Comparison of ENCODE assay signal across 22 cellular contexts in the genomic region with DNA sequence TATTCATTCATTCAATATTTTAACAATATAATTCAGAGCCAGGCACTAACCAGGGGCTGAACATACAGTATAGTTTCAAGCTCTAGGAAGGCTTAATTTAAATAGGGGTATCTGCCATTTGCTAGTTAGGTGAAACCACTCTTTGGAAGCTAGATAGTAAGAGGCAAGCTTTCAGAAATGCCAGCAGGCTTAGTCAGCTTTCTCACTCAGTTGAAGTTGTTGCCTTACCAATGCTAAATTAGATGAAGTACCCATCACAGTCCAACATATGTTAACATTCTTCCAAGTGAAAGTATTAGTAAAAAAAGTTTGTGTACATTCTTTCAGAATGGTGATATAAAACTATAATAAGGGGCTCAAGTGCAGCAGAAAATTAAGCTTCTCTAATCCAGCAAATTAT.
DNase-seq lines count a peak whose midpoint lies in the region; ATAC-seq and TF ChIP-seq lines count a peak whose summit lies in the region.
"Had no signal": no experiment of that assay in that cellular context is flagged by ENCODE, and none has a peak within 500 bp of the region (broad histone marks: within the 10 kb centered on the region; RNA-seq: fewer than 3 reads in every experiment).

No MANE protein-coding gene starts in this region.

- POLR2A ChIA-PET in MCF 10A (lab: Yijun Ruan, JAX): no interaction called here

- no peaks in the 10 kb centered on the region for H3K9me3 Mint-ChIP-seq in MCF 10A (ENCODE audit: unreplicated experiment)
- H3K9me3 Mint-ChIP-seq: nephron had no signal

- H4K20me1 ChIP-seq in GM23248 (ENCODE audit: insufficient read depth): no peaks in the 10 kb centered on the region

- H3K4me3 ChIP-seq in GM23248 (no peak overlapping the region), adipocyte (ENCODE audit: low read length) (no peak overlapping the region), fibroblast of villous mesenchyme (ENCODE audit: low read depth, low read length) (no peak overlapping the region)
- H3K4me3 ChIP-seq: prostate gland, spleen, thoracic aorta had no signal

- peak; percentile 39 for DNase-seq in GM23248
- DNase-seq in adipocyte (ENCODE audit: low read depth): peak; percentile 36
- DNase-seq in fibroblast of villous mesenchyme (ENCODE audit: low read depth): peak; percentile 40
- no peak for DNase-seq in GDM1 (lab: John Stamatoyannopoulos, UW)
- DNase-seq in MCF 10A (ENCODE audit: unreplicated experiment): no peak
- no peak for DNase-seq in HT-29 (ENCODE audit: low spot score)
- DNase-seq: activated gamma-delta T cell, anterior cingulate cortex, DMS53, islet precursor cell, NCI-H2081 treated with DMSO at 0.1 percent for 48 hours, NCI-H69, PC-3, spleen, T1000 had no signal

- H2AFZ ChIP-seq in GM23248: no peak overlapping the region

- H3K4me2 ChIP-seq in GM23248 (ENCODE audit: unreplicated experiment): no peak overlapping the region

- ATAC-seq in HG02884 (IDR thresholded peaks at IDR 0.05; ENCODE audit: unreplicated experiment): no peak
- ATAC-seq: PC-3 had no signal

- no peaks in the 10 kb centered on the region for H3K9me2 ChIP-seq in GM23248 (ENCODE audit: insufficient read depth)

- H3K4me1 Mint-ChIP-seq in MCF 10A (ENCODE audit: insufficient read depth, unreplicated experiment): no peaks in the 10 kb centered on the region
- H3K4me1 Mint-ChIP-seq: nephron had no signal

- H3K79me2 ChIP-seq in GM23248 (ENCODE audit: insufficient read depth): no peaks in the 10 kb centered on the region

- no peaks in the 10 kb centered on the region for H3F3A ChIP-seq in GM23248 (ENCODE audit: insufficient read depth)

- H3K9me3 ChIP-seq in GM23248 (ENCODE audit: low read depth) (no peaks in the 10 kb centered on the region), adipocyte (ENCODE audit: control insufficient read depth, low read length) (no peaks in the 10 kb centered on the region)
- H3K9me3 ChIP-seq: prostate gland, thoracic aorta had no signal

- H3K27ac ChIP-seq in GM23248: no peak overlapping the region
- H3K27ac ChIP-seq: C4-2B, epithelial cell of prostate, prostate gland, spleen, thoracic aorta had no signal

- no peaks in the 10 kb centered on the region for H3K36me3 Mint-ChIP-seq in MCF 10A (ENCODE audit: insufficient read depth, unreplicated experiment)

- CTCF ChIA-PET in MCF 10A (lab: Yijun Ruan, JAX): no interaction called here

- H3K27me3 ChIP-seq in GM23248 (replicated peaks; ENCODE audit: insufficient read depth) (no peaks in the 10 kb centered on the region), adipocyte (replicated peaks; ENCODE audit: control insufficient read depth, insufficient read depth, low read length) (no peaks in the 10 kb centered on the region)
- H3K27me3 ChIP-seq: spleen had no signal

- BruUV-seq in MCF 10A (replicated peaks; lab: Mats Ljungman, UMichigan): no TSS peak

- H3K36me3 ChIP-seq in GM23248 (ENCODE audit: low read depth) (peaks cover 5% of the 10 kb centered on the region; the same call in 1 of the 2 replicates), adipocyte (ENCODE audit: control insufficient read depth, insufficient read depth, low read length, severe bottlenecking) (peaks cover 6% of the 10 kb centered on the region)
- H3K36me3 ChIP-seq: prostate gland had no signal

- no peak overlapping the region for H3K4me3 Mint-ChIP-seq in MCF 10A (ENCODE audit: unreplicated experiment)
- H3K4me3 Mint-ChIP-seq: dendritic cell treated with granulocyte-macrophage colony-stimulating factor and Interleukin-4, amounts not matched to agents 40 ng/mL and 50 ng/mL, for 4 days; nephron had no signal

- no peak overlapping the region for H3K9ac ChIP-seq in GM23248
- no peak overlapping the region for H3K9ac ChIP-seq in adipocyte (ENCODE audit: low read length)

- H3K27ac Mint-ChIP-seq in MCF 10A (ENCODE audit: low read depth, unreplicated experiment): no peak overlapping the region
- H3K27ac Mint-ChIP-seq: dendritic cell treated with granulocyte-macrophage colony-stimulating factor and Interleukin-4, amounts not matched to agents 40 ng/mL and 50 ng/mL, for 4 days; nephron had no signal

- TF ChIP-seq CTCF in fibroblast of villous mesenchyme (IDR thresholded peaks at IDR 0.05; ENCODE audit: insufficient read depth, low read depth, low read length) (no peak), MCF 10A (IDR thresholded peaks at IDR 0.05; ENCODE audit: unreplicated experiment) (no peak)

- in situ Hi-C loops in GM23248 (cut with MboI): no loop called here

- no peaks in the 10 kb centered on the region for H3K27me3 Mint-ChIP-seq in MCF 10A (ENCODE audit: insufficient read depth, unreplicated experiment)
- H3K27me3 Mint-ChIP-seq: dendritic cell treated with granulocyte-macrophage colony-stimulating factor and Interleukin-4, amounts not matched to agents 40 ng/mL and 50 ng/mL, for 4 days had no signal

- intact Hi-C loops in MCF 10A (cut with micrococcal nuclease): no loop called here

- H3K4me1 ChIP-seq in GM23248 (ENCODE audit: insufficient read depth) (no peaks in the 10 kb centered on the region), adipocyte (ENCODE audit: control insufficient read depth, insufficient read depth, low read length) (no peaks in the 10 kb centered on the region)
- H3K4me1 ChIP-seq: prostate gland, spleen had no signal

Comparison
In these comparisons a context has a peak if more than half of its experiments do, and no peak if none do; other contexts are left out.
1. DNase-seq: peak in GM23248 (single experiment), adipocyte (single experiment) and fibroblast of villous mesenchyme (single experiment); none in GDM1 (single experiment), MCF 10A (single experiment) and HT-29 (single experiment).